Comparison of ENCODE assay signal across 8 cellular contexts in genomic region chr12:62259993-62260732, GRCh38. TPM values are rescaled to one million over a fixed set of nuclear protein-coding genes. Genes with fewer than 3 reads are reported as not detected.
A peak's percentile ranks its signal among the peaks of the same experiment; 100 is the strongest.
DNase-seq lines count a peak whose midpoint lies in the region; ATAC-seq and TF ChIP-seq lines count a peak whose summit lies in the region.

Gene USP15, plus strand, starts transcription at chr12:62260404. Its CDS starts 11 bp downstream, at chr12:62260415.

- DNase-seq in AG20443 (ENCODE audit: low spot score) = peak; percentile 97
- DNase-seq in NCI-H446 (lab: John Stamatoyannopoulos, UW) = peak; percentile 92 to 95
- DNase-seq in activated CD4-positive, alpha-beta T cell treated with anti-CD3 and anti-CD28 coated beads for 24 hours (ENCODE audit: low read depth in 2 of 2) = peak; percentile 87 to 95
- peak; percentile 99 for DNase-seq in chondrocyte (ENCODE audit: low spot score)
- peak; percentile 63 for DNase-seq in kidney epithelial cell (ENCODE audit: low read depth)
- DNase-seq in stimulated activated CD4-positive, alpha-beta T cell treated with anti-CD3 and anti-CD28 coated beads, Interleukin-15, amount 100 ng/mL, for 48 hours (ENCODE audit: low read depth in 2 of 2) = peak; percentile 92 to 94

- peak; percentile 79 for ATAC-seq in GM19025 (IDR thresholded peaks at IDR 0.05; ENCODE audit: low read depth, unreplicated experiment)
- peak; percentile 78 for ATAC-seq in HG03342 (IDR thresholded peaks at IDR 0.05; ENCODE audit: unreplicated experiment)

- H3K27me3 ChIP-seq in kidney epithelial cell (ENCODE audit: control insufficient read depth, insufficient read depth, low read length) = no peaks in the 10 kb centered on the region

- peak within 1 kb of the TSS; percentile 99 for H3K4me3 ChIP-seq in kidney epithelial cell (ENCODE audit: low read depth, low read length)

- H3K4me1 Mint-ChIP-seq in chondrocyte (ENCODE audit: low read depth) = peaks cover 27% of the 10 kb centered on the region

- H3K36me3 Mint-ChIP-seq in chondrocyte (ENCODE audit: low read depth) = peaks cover 1% of the 10 kb centered on the region

- H3K27me3 Mint-ChIP-seq in chondrocyte (ENCODE audit: low read depth) = no peaks in the 10 kb centered on the region

- H3K36me3 ChIP-seq in kidney epithelial cell (ENCODE audit: control insufficient read depth, insufficient read depth, low read length) = no peaks in the 10 kb centered on the region

- H3K4me3 Mint-ChIP-seq in chondrocyte (ENCODE audit: unreplicated experiment) = peak within 1 kb of the TSS; percentile 96

- no peaks in the 10 kb centered on the region for H3K9me3 Mint-ChIP-seq in chondrocyte (ENCODE audit: low read depth)

- peak within 1 kb of the TSS; percentile 97 for H3K27ac Mint-ChIP-seq in chondrocyte (ENCODE audit: unreplicated experiment)

- peak; percentile 84 for TF ChIP-seq CTCF in chondrocyte (IDR thresholded peaks at IDR 0.05)
- peak; percentile 59 for TF ChIP-seq CTCF in kidney epithelial cell (IDR thresholded peaks at IDR 0.05; ENCODE audit: insufficient read depth, low read length, poor library complexity, severe bottlenecking)

RNA-seq across cellular contexts. Expression of gene USP15, which starts in this region (rescaled TPM):
- total RNA-seq in chondrocyte (48.2 to 50.7 TPM (median 49.1 TPM) in 3 replicates), kidney epithelial cell (33.8 and 37.5 TPM in 2 replicates)

Comparison
In these comparisons a context has a peak if more than half of its experiments do, and no peak if none do; other contexts are left out.
1. Peak in every context shown above with its lines: DNase-seq, ATAC-seq and H3K4me3 ChIP-seq.